Comparison of ENCODE assay signal across 8 cellular contexts in genomic region chr9:116149844-116150243, GRCh38. TPM values are rescaled to one million over a fixed set of nuclear protein-coding genes. Genes with fewer than 3 reads are reported as not detected.
DNase-seq lines count a peak whose midpoint lies in the region; ATAC-seq, FAIRE-seq and TF ChIP-seq lines count a peak whose summit lies in the region.

No MANE protein-coding gene starts in this region.

- in situ Hi-C loops in transverse colon (cut with MboI; ENCODE audit: low pct_ligation_motif_present in 1 of 4, low pct_unique_long_range_greater_than_20kb in 1 of 4, low sequenced_read_pairs in 3 of 4): loop anchor here (10.0 to 25.0 kb wide), 4 partner anchors 412 to 512 kb away; no protein-coding TSS in a partner anchor

- H3K4me1 ChIP-seq in H9 (ENCODE audit: insufficient read depth, low read length) (no peaks in the 10 kb centered on the region), transverse colon (peaks cover 0 to 15% (median 6%) of the 10 kb centered on the region in 4 donors)

- H3K27ac Mint-ChIP-seq in H9: no peak overlapping the region

- H3K9me3 Mint-ChIP-seq in H9: no peaks in the 10 kb centered on the region

- H3K27ac ChIP-seq in H9 (ENCODE audit: insufficient read length, low read depth, low read length) (no peak overlapping the region), transverse colon (no peak overlapping the region)

- no peak overlapping the region for H2BK20ac ChIP-seq in H9 (ENCODE audit: low read depth, low read length, poor library complexity, severe bottlenecking)

- H3K9ac ChIP-seq in H9 (ENCODE audit: extremely low read depth, insufficient read length, low read length): no peak overlapping the region

- no peak overlapping the region for H2BK15ac ChIP-seq in H9 (ENCODE audit: low read depth, low read length)

- H3T11ph ChIP-seq in H9 (ENCODE audit: low read length): no peak overlapping the region

- no peak for TF ChIP-seq POLR2A in transverse colon (IDR thresholded peaks at IDR 0.05)

- H2BK5ac ChIP-seq in H9 (ENCODE audit: insufficient read length, low read length): no peak overlapping the region

- no peaks in the 10 kb centered on the region for H3K36me3 ChIP-seq in transverse colon

- H3K4me3 Mint-ChIP-seq in H9: no peak overlapping the region

- H2AFZ ChIP-seq in H9 (ENCODE audit: low read length): no peak overlapping the region

- H3K23ac ChIP-seq in H9 (ENCODE audit: insufficient read length, low read depth, low read length): no peak overlapping the region

- no peak overlapping the region for H4K8ac ChIP-seq in H9 (replicated peaks; ENCODE audit: insufficient read length, low read depth, low read length)

- H3K23me2 ChIP-seq in H9 (ENCODE audit: insufficient read length, low read depth, low read length, poor library complexity, severe bottlenecking): peaks cover 13% of the 10 kb centered on the region

- H2BK120ac ChIP-seq in H9 (ENCODE audit: low read depth, low read length, poor library complexity, severe bottlenecking): no peak overlapping the region

- H3K79me2 ChIP-seq in H9 (ENCODE audit: insufficient read depth, low read length): no peaks in the 10 kb centered on the region

- H4K5ac ChIP-seq in H9 (ENCODE audit: insufficient read length, low read depth, low read length): no peak overlapping the region

- no peaks in the 10 kb centered on the region for H4K20me1 ChIP-seq in H9 (ENCODE audit: control insufficient read depth, insufficient read depth, insufficient read length)

- peaks cover 3% of the 10 kb centered on the region; the same call in 1 of the 2 replicates for H3K27me3 ChIP-seq in H9 (ENCODE audit: insufficient read depth, low read length)
- peaks cover 61% of the 10 kb centered on the region for H3K27me3 ChIP-seq in transverse colon

- H3K4me3 ChIP-seq in transverse colon: no peak overlapping the region

- peak; percentile 8 for FAIRE-seq in RCC 7860 (lab: Jason Lieb, UNC)

- H2BK12ac ChIP-seq in H9 (ENCODE audit: insufficient read length, low read depth, low read length): no peak overlapping the region

- no peak overlapping the region for H3K18ac ChIP-seq in H9 (ENCODE audit: insufficient read length, low read depth, low read length)

- no peak for TF ChIP-seq EP300 in transverse colon (IDR thresholded peaks at IDR 0.05; ENCODE audit: low read depth)

- no peak for ATAC-seq in GM21825 (IDR thresholded peaks at IDR 0.05; ENCODE audit: unreplicated experiment)

- H4K91ac ChIP-seq in H9 (ENCODE audit: insufficient read length, low read depth, low read length): no peak overlapping the region

- no peaks in the 10 kb centered on the region for H3K79me1 ChIP-seq in H9 (ENCODE audit: insufficient read depth, low read depth, low read length, poor library complexity, severe bottlenecking)

- WGBS in H9 (ENCODE audit: extremely low coverage, insufficient read length, low lambda C conversion rate): no CpG with 5 or more reads among the region's 4 CpGs
- 23% methylated on average over 4 of the region's 4 CpGs for WGBS in transverse colon (ENCODE audit: low coverage in 1 of 2), 2 donors

- H3K4me2 ChIP-seq in H9 (ENCODE audit: insufficient read depth, insufficient read length, low read length): no peak overlapping the region

- H3K14ac ChIP-seq in H9 (ENCODE audit: insufficient read depth, low read length): no peak overlapping the region

- no peaks in the 10 kb centered on the region for H3K9me3 ChIP-seq in H9 (ENCODE audit: control insufficient read depth, low read depth, low read length)
- no peaks in the 10 kb centered on the region for H3K9me3 ChIP-seq in transverse colon

- peak; percentile 90 for TF ChIP-seq CTCF in H9 (conservative IDR thresholded peaks at IDR 0.05)
- TF ChIP-seq CTCF in transverse colon (IDR thresholded peaks at IDR 0.05): peak; percentile 45 to 62 (median 51)

- H3K56ac ChIP-seq in H9 (ENCODE audit: insufficient read length, low read depth, low read length): no peak overlapping the region

- no peak overlapping the region for H3K4ac ChIP-seq in H9 (ENCODE audit: low read depth, low read length)

- H3K36me3 Mint-ChIP-seq in H9 (ENCODE audit: insufficient read depth in 1 of 3, low read depth in 3 of 3): no peaks in the 10 kb centered on the region; a peak in 1 of 7 replicates

- intact Hi-C loops in transverse colon (cut with DNase I; ENCODE audit: low total_unique reads) (no loop called here), posterior vena cava (cut with DNase I) (loop anchor here (5.0 to 10.0 kb wide), 4 partner anchors 325 to 555 kb away; no protein-coding TSS in a partner anchor)

- H3K4me1 Mint-ChIP-seq in H9: peaks cover 11 to 17% of the 10 kb centered on the region in 2 experiments

- peaks cover 44% of the 10 kb centered on the region for H3K27me3 Mint-ChIP-seq in H9 (ENCODE audit: low read depth)

- peak; percentile 38 for DNase-seq in EL
- DNase-seq in H9: peak; percentile 57
- DNase-seq in RCC 7860 (ENCODE audit: low spot score): no peak
- peak; percentile 22 for DNase-seq in globus pallidus (ENCODE audit: low spot score)
- peak; percentile 17 for DNase-seq in transverse colon
- no peak for DNase-seq in posterior vena cava (ENCODE audit: low spot score)
- no peak for DNase-seq in NK-92 (lab: John Stamatoyannopoulos, UW; ENCODE audit: unreplicated experiment)

- H2AK5ac ChIP-seq in H9 (ENCODE audit: insufficient read length, low read length): no peak overlapping the region

RNA-seq across cellular contexts. Expression of gene PAPPA, which starts 3.7 kb away (rescaled TPM):
- total RNA-seq in H9 (2021) (0.17 and 0.29 TPM in 2 replicates), transverse colon (1 to 10 TPM in 2 of 4 donors, under 1 TPM in 2; 0.37 to 4.4 (median 1.4) TPM), posterior vena cava (10 to 100 TPM in 1 of 2 donors, 1 to 10 TPM in 1; 9.9 to 15.3 TPM)

Comparison
In these comparisons a context has a peak if more than half of its experiments do, and no peak if none do; other contexts are left out.
1. DNase-seq: peak in EL (single experiment), H9 (single experiment), globus pallidus (single experiment) and transverse colon (single experiment); none in RCC 7860 (single experiment), posterior vena cava (single experiment) and NK-92 (single experiment).